In the genomic region with DNA sequence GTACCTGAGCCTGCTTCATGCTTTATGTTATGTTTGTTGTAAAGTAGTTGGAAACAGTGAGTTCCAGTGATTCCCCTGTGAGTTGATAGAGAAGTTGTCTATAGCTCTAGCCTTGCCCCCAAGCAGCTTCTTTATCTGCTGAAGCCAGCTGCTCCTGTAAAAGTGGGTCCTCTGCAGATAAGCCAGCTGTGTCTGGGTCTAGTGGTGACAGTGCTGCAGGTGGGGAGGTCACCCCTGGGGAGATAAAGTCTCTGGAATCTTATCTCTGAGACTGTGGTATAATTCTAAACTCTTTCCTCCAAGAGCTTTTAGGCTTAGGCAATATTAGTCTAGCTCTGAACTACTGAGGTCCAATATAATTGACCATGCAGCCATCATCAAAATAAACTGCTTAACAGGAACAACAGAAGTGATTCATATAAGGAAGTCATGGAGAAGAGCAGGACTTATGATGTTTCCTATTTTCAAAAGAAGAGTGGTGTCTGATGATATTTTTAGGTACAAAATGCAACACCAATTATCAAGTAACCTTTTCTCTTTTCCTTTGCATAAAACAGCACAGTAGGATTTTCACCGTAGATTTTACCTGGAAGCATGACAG, we compare ENCODE assay signal across 1 cellular context.
TF ChIP-seq lines count a peak whose summit lies in the region.

No MANE protein-coding gene starts in this region.

TF ChIP-seq in endothelial cell of umbilical vein, 7 proteins besides CTCF, POLR2A, EP300 and RAD21 (continued from another document):
- no peak for TF ChIP-seq GATA2 (IDR thresholded peaks at IDR 0.05; ENCODE audit: insufficient read depth, insufficient read length, low read depth, low read length)
